ENCODE assay signal across 1 cellular context in genomic region chr6:37696220-37696840, GRCh38.
TF ChIP-seq lines count a peak whose summit lies in the region.

No MANE protein-coding gene starts in this region.

TF ChIP-seq in HEK293, 187 proteins besides CTCF, POLR2A, EP300 and RAD21 (continued from another document):
- TF ChIP-seq ZNF26 (tag by site-specific recombination; IDR thresholded peaks at IDR 0.05): no peak
- TF ChIP-seq ZFP69B (tag by site-specific recombination; IDR thresholded peaks at IDR 0.05): no peak
- no peak for TF ChIP-seq ZNF391 (tag by site-specific recombination; IDR thresholded peaks at IDR 0.05; ENCODE audit: borderline replicate concordance, low read depth)
- TF ChIP-seq ZNF791 (tag by site-specific recombination; IDR thresholded peaks at IDR 0.05): no peak
- no peak for TF ChIP-seq ZNF37A (tag by site-specific recombination; IDR thresholded peaks at IDR 0.05)
- TF ChIP-seq ZNF341 (tag by site-specific recombination; IDR thresholded peaks at IDR 0.05; ENCODE audit: low read depth): peak; percentile 14; the same call in 1 of the 2 replicates
- no peak for TF ChIP-seq ZNF629 (tag by site-specific recombination; IDR thresholded peaks at IDR 0.05)
- no peak for TF ChIP-seq ZNF16 (tag by site-specific recombination; IDR thresholded peaks at IDR 0.05; ENCODE audit: low read depth)
- no peak for TF ChIP-seq ZSCAN16 (tag by site-specific recombination; IDR thresholded peaks at IDR 0.05)
- no peak for TF ChIP-seq ZNF580 (tag by site-specific recombination; IDR thresholded peaks at IDR 0.05)
- no peak for TF ChIP-seq ZNF433 (tag by site-specific recombination; IDR thresholded peaks at IDR 0.05; ENCODE audit: low read depth)
- no peak for TF ChIP-seq ZNF521 (tag by site-specific recombination; IDR thresholded peaks at IDR 0.05)
- TF ChIP-seq YY1 (tag by site-specific recombination; IDR thresholded peaks at IDR 0.05): no peak
- no peak for TF ChIP-seq BCL11B (tag by site-specific recombination; IDR thresholded peaks at IDR 0.05; ENCODE audit: low read depth)
- peak; percentile 34; the same call in 1 of the 2 replicates for TF ChIP-seq KLF8 (tag by site-specific recombination; IDR thresholded peaks at IDR 0.05)
- no peak for TF ChIP-seq TCF7L2 (IDR thresholded peaks at IDR 0.05; ENCODE audit: borderline replicate concordance, low read depth, low read length)
- TF ChIP-seq ZNF692 (tag by site-specific recombination; IDR thresholded peaks at IDR 0.05): no peak
- TF ChIP-seq ZNF239 (tag by site-specific recombination; IDR thresholded peaks at IDR 0.05): no peak
- TF ChIP-seq ZNF174 (tag by site-specific recombination; IDR thresholded peaks at IDR 0.05): no peak
- TF ChIP-seq ZNF776 (tag by site-specific recombination; IDR thresholded peaks at IDR 0.05; ENCODE audit: borderline replicate concordance): no peak
- peak; percentile 61; the same call in 1 of the 2 replicates for TF ChIP-seq ZNF777 (tag by site-specific recombination; IDR thresholded peaks at IDR 0.05; ENCODE audit: borderline replicate concordance)
- no peak; the same call in 1 of the 2 replicates for TF ChIP-seq GLIS2 (tag by site-specific recombination; IDR thresholded peaks at IDR 0.05)
- no peak for TF ChIP-seq ZNF514 (tag by site-specific recombination; IDR thresholded peaks at IDR 0.05)
- TF ChIP-seq ZXDB (tag by site-specific recombination; IDR thresholded peaks at IDR 0.05): no peak
- TF ChIP-seq OVOL3 (tag by site-specific recombination; IDR thresholded peaks at IDR 0.05): no peak
- TF ChIP-seq HIC1 (tag by site-specific recombination; IDR thresholded peaks at IDR 0.05): no peak
- TF ChIP-seq ZNF23 (tag by site-specific recombination; IDR thresholded peaks at IDR 0.05; ENCODE audit: borderline replicate concordance): no peak
- TF ChIP-seq ZNF510 (tag by site-specific recombination; IDR thresholded peaks at IDR 0.05; ENCODE audit: insufficient replicate concordance): no peak
- peak; percentile 29; the same call in 1 of the 2 replicates for TF ChIP-seq ZNF600 (tag by site-specific recombination; IDR thresholded peaks at IDR 0.05)
- no peak for TF ChIP-seq ZNF184 (tag by site-specific recombination; IDR thresholded peaks at IDR 0.05)
- TF ChIP-seq ZNF670 (tag by site-specific recombination; IDR thresholded peaks at IDR 0.05; ENCODE audit: low read depth): no peak
- TF ChIP-seq ZBTB6 (tag by site-specific recombination; IDR thresholded peaks at IDR 0.05): no peak
TF ChIP-seq in HEK293: peak in this region for 6.
